ENCODE assay signal across 22 cellular contexts in genomic region chr21:42048870-42049577, GRCh38. TPM values are rescaled to one million over a fixed set of nuclear protein-coding genes. Genes with fewer than 3 reads are reported as not detected.
"Had no signal": no experiment of that assay in that cellular context is flagged by ENCODE, and none has a peak within 500 bp of the region (broad histone marks: within the 10 kb centered on the region; RNA-seq: fewer than 3 reads in every experiment).

No MANE protein-coding gene starts in this region.

- ATAC-seq: activated CD8-positive, alpha-beta memory T cell treated with anti-CD3 and anti-CD28 coated beads, Interleukin-2, amount 10 ng/mL, durations not matched to agents 7 days and 5 days; foreskin keratinocyte; stimulated activated naive CD8-positive, alpha-beta T cell treated with anti-CD3 and anti-CD28 coated beads, Interleukin-15, Interleukin-2, amounts not matched to agents 100 U/mL and 50 U/mL, for 24 hours had no signal

- H3K4me1 ChIP-seq: foreskin keratinocyte, suprapubic skin had no signal

- DNase-seq: activated CD4-positive, alpha-beta memory T cell treated with anti-CD3 and anti-CD28 coated beads for 36 hours; activated CD8-positive, alpha-beta memory T cell treated with anti-CD3 and anti-CD28 coated beads, Interleukin-2, amount 10 ng/mL, durations not matched to agents 7 days and 5 days; activated effector memory CD4-positive, alpha-beta T cell treated with anti-CD3 and anti-CD28 coated beads, Interleukin-2, amount 50 U/mL, for 16 hours; activated T-cell treated with anti-CD3 and anti-CD28 coated beads, Interleukin-2, amount 50 U/mL, for 24 hours; cortex of kidney; effector CD4-positive, alpha-beta T cell; esophagus squamous epithelium; foreskin keratinocyte; glutamatergic neuron; stimulated activated CD4-positive, alpha-beta T cell treated with anti-CD3 and anti-CD28 coated beads, Interleukin-4, amount 100 ng/mL, for 4 hours; stimulated activated CD8-positive, alpha-beta memory T cell treated with anti-CD3 and anti-CD28 coated beads, Interleukin-4, amount 100 ng/mL, for 48 hours; stimulated activated naive CD8-positive, alpha-beta T cell treated with anti-CD3 and anti-CD28 coated beads, Interleukin-15, Interleukin-2, amounts not matched to agents 100 U/mL and 50 U/mL, for 24 hours had no signal

- H3K4me3 Mint-ChIP-seq: activated CD4-positive, alpha-beta memory T cell treated with anti-CD3 and anti-CD28 coated beads for 36 hours; activated CD8-positive, alpha-beta memory T cell treated with anti-CD3 and anti-CD28 coated beads, Interleukin-2, amount 10 ng/mL, durations not matched to agents 7 days and 5 days; activated naive CD4-positive, alpha-beta T cell treated with anti-CD3 and anti-CD28 coated beads, Interleukin-2, amount 50 U/mL, for 24 hours; activated T-cell treated with anti-CD3 and anti-CD28 coated beads, Interleukin-2, amount 50 U/mL, for 24 hours; memory B cell had no signal

- H3K36me3 ChIP-seq: esophagus squamous epithelium, pancreas, suprapubic skin had no signal

- H3K27me3 ChIP-seq: esophagus squamous epithelium, foreskin keratinocyte, pancreas, suprapubic skin had no signal

- H3K27ac Mint-ChIP-seq: activated CD4-positive, alpha-beta memory T cell treated with anti-CD3 and anti-CD28 coated beads for 36 hours; activated CD8-positive, alpha-beta memory T cell treated with anti-CD3 and anti-CD28 coated beads, Interleukin-2, amount 10 ng/mL, durations not matched to agents 7 days and 5 days; activated naive CD4-positive, alpha-beta T cell treated with anti-CD3 and anti-CD28 coated beads, Interleukin-2, amount 50 U/mL, for 24 hours; activated T-cell treated with anti-CD3 and anti-CD28 coated beads, Interleukin-2, amount 50 U/mL, for 24 hours; memory B cell had no signal

- H3K9me3 Mint-ChIP-seq: activated CD4-positive, alpha-beta memory T cell treated with anti-CD3 and anti-CD28 coated beads for 36 hours; activated naive CD4-positive, alpha-beta T cell treated with anti-CD3 and anti-CD28 coated beads, Interleukin-2, amount 50 U/mL, for 24 hours; activated T-cell treated with anti-CD3 and anti-CD28 coated beads, Interleukin-2, amount 50 U/mL, for 24 hours; memory B cell had no signal

- H3K36me3 Mint-ChIP-seq: activated CD4-positive, alpha-beta memory T cell treated with anti-CD3 and anti-CD28 coated beads for 36 hours; activated CD8-positive, alpha-beta memory T cell treated with anti-CD3 and anti-CD28 coated beads, Interleukin-2, amount 10 ng/mL, durations not matched to agents 7 days and 5 days; activated naive CD4-positive, alpha-beta T cell treated with anti-CD3 and anti-CD28 coated beads, Interleukin-2, amount 50 U/mL, for 24 hours; memory B cell had no signal

- H3K4me3 ChIP-seq: esophagus squamous epithelium, pancreas, skin epidermis, suprapubic skin had no signal

- H3K27ac ChIP-seq: foreskin keratinocyte, suprapubic skin, VCaP had no signal

- H3K9me3 ChIP-seq: esophagus squamous epithelium, pancreas, suprapubic skin had no signal

- H3K27me3 Mint-ChIP-seq: activated CD4-positive, alpha-beta memory T cell treated with anti-CD3 and anti-CD28 coated beads for 36 hours; activated CD8-positive, alpha-beta memory T cell treated with anti-CD3 and anti-CD28 coated beads, Interleukin-2, amount 10 ng/mL, durations not matched to agents 7 days and 5 days; activated naive CD4-positive, alpha-beta T cell treated with anti-CD3 and anti-CD28 coated beads, Interleukin-2, amount 50 U/mL, for 24 hours; activated T-cell treated with anti-CD3 and anti-CD28 coated beads, Interleukin-2, amount 50 U/mL, for 24 hours; memory B cell had no signal

RNA-seq across cellular contexts. Expression of gene UMODL1, which starts 22.1 kb away (rescaled TPM):
- total RNA-seq: activated CD4-positive, alpha-beta memory T cell treated with anti-CD3 and anti-CD28 coated beads for 36 hours; esophagus squamous epithelium; foreskin keratinocyte; kidney epithelial cell; left ventricle myocardium superior; renal cortical epithelial cell; ureter had no signal
- polyA plus RNA-seq: foreskin keratinocyte had no signal
